9 cellular contexts compared by ENCODE assay signal in genomic region chr11:124920870-124921609, GRCh38. TPM values are rescaled to one million over a fixed set of nuclear protein-coding genes. Genes with fewer than 3 reads are reported as not detected.
DNase-seq lines count a peak whose midpoint lies in the region; ATAC-seq and TF ChIP-seq lines count a peak whose summit lies in the region.
"Had no signal": no experiment of that assay in that cellular context is flagged by ENCODE, and none has a peak within 500 bp of the region (broad histone marks: within the 10 kb centered on the region; RNA-seq: fewer than 3 reads in every experiment).

No MANE protein-coding gene starts in this region.

- no peak overlapping the region; the same call in 1 of the 2 replicates for H2AFZ ChIP-seq in PC-3 (ENCODE audit: low read length)

- DNase-seq in PC-3 (no peak), heart left ventricle (peak; percentile 82 to 91 (median 87)), pulmonary artery endothelial cell (ENCODE audit: low read depth, low spot score) (peak; percentile 32), type B pancreatic cell (ENCODE audit: extremely low spot score, unreplicated experiment) (peak; percentile 84), midbrain (lab: John Stamatoyannopoulos, UW) (no peak)

- no peaks in the 10 kb centered on the region for H4K20me1 ChIP-seq in PC-3 (ENCODE audit: low read length)

- H3K9me3 Mint-ChIP-seq in activated naive CD4-positive, alpha-beta T cell treated with anti-CD3 and anti-CD28 coated beads, Interleukin-2, amount 50 U/mL, for 24 hours, result no peaks in the 10 kb centered on the region
- no peaks in the 10 kb centered on the region for H3K9me3 Mint-ChIP-seq in type B pancreatic cell

- no peaks in the 10 kb centered on the region for H3K27me3 Mint-ChIP-seq in activated naive CD4-positive, alpha-beta T cell treated with anti-CD3 and anti-CD28 coated beads, Interleukin-2, amount 50 U/mL, for 24 hours
- peaks cover 69% of the 10 kb centered on the region for H3K27me3 Mint-ChIP-seq in type B pancreatic cell

- H3K4me2 ChIP-seq in PC-3 (ENCODE audit: low read length), result peak overlapping the region; percentile 37

- H3K4me3 ChIP-seq in PC-3 (ENCODE audit: low read length), result peak overlapping the region; percentile 22; the same call in 1 of the 2 replicates
- H3K4me3 ChIP-seq in heart left ventricle, result peak overlapping the region; percentile 13 to 64 (median 54)

- H3K27ac ChIP-seq in PC-3 (ENCODE audit: low read length), result no peak overlapping the region
- H3K27ac ChIP-seq in heart left ventricle, result peak overlapping the region; percentile 62 to 88 (median 72)

- no peaks in the 10 kb centered on the region for H3K36me3 ChIP-seq in PC-3 (ENCODE audit: low read depth, low read length)
- H3K36me3 ChIP-seq in heart left ventricle, result no peaks in the 10 kb centered on the region

- H3K4me3 Mint-ChIP-seq in activated naive CD4-positive, alpha-beta T cell treated with anti-CD3 and anti-CD28 coated beads, Interleukin-2, amount 50 U/mL, for 24 hours, result peak overlapping the region; percentile 76
- H3K4me3 Mint-ChIP-seq in type B pancreatic cell, result peak overlapping the region; percentile 84

- peak in 1 of 2 donors; percentile 8 for TF ChIP-seq POLR2A in heart left ventricle (IDR thresholded peaks at IDR 0.05)

- no peaks in the 10 kb centered on the region for H3F3A ChIP-seq in PC-3 (ENCODE audit: low read length, unreplicated experiment)

- H3K4me1 Mint-ChIP-seq in activated naive CD4-positive, alpha-beta T cell treated with anti-CD3 and anti-CD28 coated beads, Interleukin-2, amount 50 U/mL, for 24 hours, result peaks cover 26% of the 10 kb centered on the region
- no peaks in the 10 kb centered on the region for H3K4me1 Mint-ChIP-seq in type B pancreatic cell (ENCODE audit: unreplicated experiment)

- ATAC-seq in GM21576 (IDR thresholded peaks at IDR 0.05; ENCODE audit: unreplicated experiment) (peak; percentile 54), PC-3 (peak; percentile 59), heart left ventricle (peak; percentile 59 to 87 (median 82)), GM18867 (IDR thresholded peaks at IDR 0.05; ENCODE audit: unreplicated experiment) (no peak)

- no peaks in the 10 kb centered on the region for H3K36me3 Mint-ChIP-seq in activated naive CD4-positive, alpha-beta T cell treated with anti-CD3 and anti-CD28 coated beads, Interleukin-2, amount 50 U/mL, for 24 hours
- H3K36me3 Mint-ChIP-seq in type B pancreatic cell, result no peaks in the 10 kb centered on the region

- 3 to 15% (median 4%) methylated on average over 54 to 82 of the region's 82 CpGs for WGBS in heart left ventricle, 4 donors

- TF ChIP-seq CTCF in PC-3 (conservative IDR thresholded peaks at IDR 0.05; ENCODE audit: low read depth, low read length), result no peak
- TF ChIP-seq CTCF in heart left ventricle (IDR thresholded peaks at IDR 0.05), result peak in 5 of 12 donors; percentile 10 to 30 (median 15)
- no peak for TF ChIP-seq CTCF in type B pancreatic cell (conservative IDR thresholded peaks at IDR 0.05)

- no peaks in the 10 kb centered on the region for H3K27me3 ChIP-seq in PC-3 (ENCODE audit: low read length)
- peaks cover 0 to 10% (median 3%) of the 10 kb centered on the region in 9 donors for H3K27me3 ChIP-seq in heart left ventricle

- BruUV-seq in PC-3 (replicated peaks; lab: Mats Ljungman, UMichigan), result no TSS peak

- H3K9me2 ChIP-seq in PC-3 (replicated peaks; ENCODE audit: low read length), result no peaks in the 10 kb centered on the region

- POLR2A ChIA-PET in PC-3 (lab: Charles Lee; ENCODE audit: unreplicated experiment), result no interaction called here

- H3K4me1 ChIP-seq in PC-3 (ENCODE audit: insufficient read depth, low read length), result no peaks in the 10 kb centered on the region
- peaks cover 0 to 17% (median 4%) of the 10 kb centered on the region in 12 donors for H3K4me1 ChIP-seq in heart left ventricle

- peak overlapping the region; percentile 68 for H3K27ac Mint-ChIP-seq in activated naive CD4-positive, alpha-beta T cell treated with anti-CD3 and anti-CD28 coated beads, Interleukin-2, amount 50 U/mL, for 24 hours
- peak overlapping the region; percentile 59 for H3K27ac Mint-ChIP-seq in type B pancreatic cell

- H3K79me2 ChIP-seq in PC-3 (ENCODE audit: low read length), result no peaks in the 10 kb centered on the region

- H3K9me3 ChIP-seq in PC-3 (ENCODE audit: low read length), result no peaks in the 10 kb centered on the region
- H3K9me3 ChIP-seq in heart left ventricle, result no peaks in the 10 kb centered on the region

- intact Hi-C loops in PC-3 (cut with micrococcal nuclease), result no loop called here
- intact Hi-C loops in heart left ventricle (cut with DNase I), result loop anchor here in 4 of 10 donors (2.0 to 10.0 kb wide), 3 partner anchors 22 to 46 kb away; no protein-coding TSS in a partner anchor

- H3K9ac ChIP-seq in PC-3 (ENCODE audit: low read length), result no peak overlapping the region

- CTCF ChIA-PET in PC-3 (lab: Charles Lee), result no interaction called here

RNA-seq across cellular contexts. Expression of gene HEPN1, which starts 2.0 kb away (rescaled TPM):
- not detected in 2 replicates for total RNA-seq in PC-3 (2014; rRNA removed)
- not detected for total RNA-seq in heart left ventricle
- not detected for polyA plus RNA-seq in heart left ventricle
- 0.11 TPM in 1 of 2 replicates, not detected in the other for total RNA-seq in pulmonary artery endothelial cell
- total RNA-seq in type B pancreatic cell (ENCODE audit: low replicate concordance), result not detected in 2 replicates
- total RNA-seq: activated CD8-positive, alpha-beta memory T cell treated with anti-CD3 and anti-CD28 coated beads for 36 hours had no signal

RNA-seq across cellular contexts. Expression of gene HEPACAM, which starts 14.8 kb away (rescaled TPM):
- total RNA-seq in PC-3 (2014; rRNA removed) (0.11 TPM in 1 of 2 replicates, not detected in the other), heart left ventricle (1 to 10 TPM in 2 of 9 donors, under 1 TPM in 4, not detected in 3; 0.07 to 2.6 (median 0.26) TPM), pulmonary artery endothelial cell (not detected in 2 replicates), type B pancreatic cell (ENCODE audit: low replicate concordance) (0.43 TPM in 1 of 2 replicates, not detected in the other)
- under 1 TPM in 1 of 2 donors, not detected in 1; 0.58 TPM for polyA plus RNA-seq in heart left ventricle
- total RNA-seq: activated CD8-positive, alpha-beta memory T cell treated with anti-CD3 and anti-CD28 coated beads for 36 hours had no signal

RNA-seq across cellular contexts. Expression of gene ROBO4, which starts 23.4 kb away (rescaled TPM):
- total RNA-seq in PC-3 (2014; rRNA removed) (1.6 and 9.7 TPM in 2 replicates), heart left ventricle (10 to 100 TPM; 16.3 to 63.5 (median 27.1) TPM), pulmonary artery endothelial cell (186 and 220 TPM in 2 replicates), type B pancreatic cell (ENCODE audit: low replicate concordance) (not detected in 2 replicates)
- 10 to 100 TPM; 17.7 to 21.8 TPM for polyA plus RNA-seq in heart left ventricle
- total RNA-seq: activated CD8-positive, alpha-beta memory T cell treated with anti-CD3 and anti-CD28 coated beads for 36 hours had no signal

RNA-seq across cellular contexts. Expression of gene CCDC15, which starts 33.0 kb away (rescaled TPM):
- total RNA-seq in PC-3 (2014; rRNA removed) (8.6 and 11.4 TPM in 2 replicates), heart left ventricle (1 to 10 TPM in 2 of 9 donors, under 1 TPM in 7; 0.12 to 1.8 (median 0.19) TPM), pulmonary artery endothelial cell (2.6 and 3.0 TPM in 2 replicates), type B pancreatic cell (ENCODE audit: low replicate concordance) (1.5 and 3.2 TPM in 2 replicates)
- polyA plus RNA-seq in heart left ventricle, result under 1 TPM; 0.08 to 0.27 TPM

RNA-seq across cellular contexts. Expression of gene ROBO3, which starts 55.8 kb away (rescaled TPM):
- 18.5 and 26.6 TPM in 2 replicates for total RNA-seq in PC-3 (2014; rRNA removed)
- 10 to 100 TPM in 1 of 9 donors, 1 to 10 TPM in 8; 2.5 to 18.6 (median 3.2) TPM for total RNA-seq in heart left ventricle
- polyA plus RNA-seq in heart left ventricle, result 1 to 10 TPM; 2.8 to 8.1 TPM
- total RNA-seq in pulmonary artery endothelial cell, result 17.9 and 20.4 TPM in 2 replicates
- total RNA-seq in type B pancreatic cell (ENCODE audit: low replicate concordance), result 5.5 and 27.4 TPM in 2 replicates

Comparison
In these comparisons a context has a peak if more than half of its experiments do, and no peak if none do; other contexts are left out.
1. DNase-seq: peak in heart left ventricle (5 of 5), pulmonary artery endothelial cell (single experiment) and type B pancreatic cell (single experiment); none in PC-3 (single experiment) and midbrain (single experiment).